1 cellular context compared by ENCODE assay signal in the genomic region with DNA sequence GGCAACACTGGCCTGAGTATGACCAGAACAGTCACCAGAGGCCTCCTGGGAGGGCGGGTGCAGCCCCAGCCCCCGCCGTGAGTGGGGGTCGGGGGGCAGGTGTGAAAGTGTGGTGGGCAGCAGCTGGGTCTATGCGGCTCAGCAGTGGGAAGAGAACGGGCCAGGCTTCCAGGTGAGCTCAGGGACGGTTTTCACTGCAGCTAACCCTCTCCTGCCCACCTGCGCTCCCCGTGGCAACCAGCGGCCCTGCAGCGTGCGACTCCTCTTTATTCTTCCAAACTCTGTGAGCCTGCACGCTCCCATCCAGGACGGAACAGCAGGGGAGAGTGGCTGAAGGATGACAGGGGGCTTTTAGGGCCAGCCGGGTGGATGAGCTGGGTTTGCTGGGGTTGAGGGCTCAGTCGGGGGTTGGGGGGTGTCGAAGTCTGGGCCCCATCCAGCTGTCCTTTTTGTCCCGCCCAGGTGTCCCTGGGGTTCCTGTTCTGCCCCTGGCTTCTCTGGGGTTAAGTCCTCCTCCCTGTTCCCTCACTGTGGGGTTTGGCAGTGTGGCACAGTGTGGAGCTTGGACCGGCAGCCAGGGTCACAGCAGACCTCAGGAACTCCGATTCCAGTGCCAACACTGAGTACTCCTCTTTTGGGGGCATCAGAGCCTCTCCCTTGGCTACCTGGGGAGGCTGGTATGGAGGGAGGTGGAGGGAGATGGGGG.
TF ChIP-seq lines count a peak whose summit lies in the region.

No MANE protein-coding gene starts in this region.

TF ChIP-seq in K562, 482 proteins besides CTCF, POLR2A, EP300 and RAD21:
- TF ChIP-seq ZNF431 (CRISPR knock-in tag; IDR thresholded peaks at IDR 0.05): no peak
- TF ChIP-seq BRD4 (IDR thresholded peaks at IDR 0.05): no peak
- no peak for TF ChIP-seq MED1 (CRISPR knock-in tag; IDR thresholded peaks at IDR 0.05; ENCODE audit: borderline replicate concordance)
- TF ChIP-seq SIN3B (IDR thresholded peaks at IDR 0.05; ENCODE audit: low read depth): no peak
- TF ChIP-seq TRIM28 (IDR thresholded peaks at IDR 0.05): no peak
- TF ChIP-seq, protein P1, sequence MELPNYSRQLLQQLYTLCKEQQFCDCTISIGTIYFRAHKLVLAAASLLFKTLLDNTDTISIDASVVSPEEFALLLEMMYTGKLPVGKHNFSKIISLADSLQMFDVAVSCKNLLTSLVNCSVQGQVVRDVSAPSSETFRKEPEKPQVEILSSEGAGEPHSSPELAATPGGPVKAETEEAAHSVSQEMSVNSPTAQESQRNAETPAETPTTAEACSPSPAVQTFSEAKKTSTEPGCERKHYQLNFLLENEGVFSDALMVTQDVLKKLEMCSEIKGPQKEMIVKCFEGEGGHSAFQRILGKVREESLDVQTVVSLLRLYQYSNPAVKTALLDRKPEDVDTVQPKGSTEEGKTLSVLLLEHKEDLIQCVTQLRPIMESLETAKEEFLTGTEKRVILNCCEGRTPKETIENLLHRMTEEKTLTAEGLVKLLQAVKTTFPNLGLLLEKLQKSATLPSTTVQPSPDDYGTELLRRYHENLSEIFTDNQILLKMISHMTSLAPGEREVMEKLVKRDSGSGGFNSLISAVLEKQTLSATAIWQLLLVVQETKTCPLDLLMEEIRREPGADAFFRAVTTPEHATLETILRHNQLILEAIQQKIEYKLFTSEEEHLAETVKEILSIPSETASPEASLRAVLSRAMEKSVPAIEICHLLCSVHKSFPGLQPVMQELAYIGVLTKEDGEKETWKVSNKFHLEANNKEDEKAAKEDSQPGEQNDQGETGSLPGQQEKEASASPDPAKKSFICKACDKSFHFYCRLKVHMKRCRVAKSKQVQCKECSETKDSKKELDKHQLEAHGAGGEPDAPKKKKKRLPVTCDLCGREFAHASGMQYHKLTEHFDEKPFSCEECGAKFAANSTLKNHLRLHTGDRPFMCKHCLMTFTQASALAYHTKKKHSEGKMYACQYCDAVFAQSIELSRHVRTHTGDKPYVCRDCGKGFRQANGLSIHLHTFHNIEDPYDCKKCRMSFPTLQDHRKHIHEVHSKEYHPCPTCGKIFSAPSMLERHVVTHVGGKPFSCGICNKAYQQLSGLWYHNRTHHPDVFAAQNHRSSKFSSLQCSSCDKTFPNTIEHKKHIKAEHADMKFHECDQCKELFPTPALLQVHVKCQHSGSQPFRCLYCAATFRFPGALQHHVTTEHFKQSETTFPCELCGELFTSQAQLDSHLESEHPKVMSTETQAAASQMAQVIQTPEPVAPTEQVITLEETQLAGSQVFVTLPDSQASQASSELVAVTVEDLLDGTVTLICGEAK (IDR thresholded peaks at IDR 0.05): no peak
- TF ChIP-seq, protein P1 (CRISPR knock-in tag; IDR thresholded peaks at IDR 0.05): no peak
- no peak for TF ChIP-seq ZNF41 (CRISPR knock-in tag; conservative IDR thresholded peaks at IDR 0.05)
- TF ChIP-seq ZNF644 (tag; IDR thresholded peaks at IDR 0.05; ENCODE audit: low read depth): no peak
- TF ChIP-seq SREBF1 (IDR thresholded peaks at IDR 0.05; ENCODE audit: borderline replicate concordance, low read depth, low read length): no peak
